8 cellular contexts compared by ENCODE assay signal in genomic region chr7:99579956-99580777, GRCh38. TPM values are rescaled to one million over a fixed set of nuclear protein-coding genes. Genes with fewer than 3 reads are reported as not detected.
A peak's percentile ranks its signal among the peaks of the same experiment; 100 is the strongest.
DNase-seq lines count a peak whose midpoint lies in the region; ATAC-seq and TF ChIP-seq lines count a peak whose summit lies in the region.

No MANE protein-coding gene starts in this region.

- intact Hi-C loops in head of caudate nucleus (cut with DNase I) = no loop called here
- intact Hi-C loops in transverse colon (cut with DNase I; ENCODE audit: low total_unique reads) = no loop called here

- 5 to 15% methylated on average over 10 to 53 of the region's 54 CpGs for WGBS in transverse colon (ENCODE audit: low coverage in 1 of 2), 2 donors

- TF ChIP-seq EP300 in transverse colon (IDR thresholded peaks at IDR 0.05; ENCODE audit: low read depth) = no peak

- H3K9ac ChIP-seq in ES-I3 (ENCODE audit: low read depth, low read length) (peak overlapping the region; percentile 67), NT2/D1 (ENCODE audit: insufficient read length, low read depth) (peak overlapping the region; percentile 82)

- no peaks in the 10 kb centered on the region for H3K36me3 Mint-ChIP-seq in osteocyte (ENCODE audit: unreplicated experiment)

- peak overlapping the region; percentile 85 for H3K4me3 Mint-ChIP-seq in osteocyte (ENCODE audit: unreplicated experiment)

- H3K4me1 Mint-ChIP-seq in osteocyte (ENCODE audit: unreplicated experiment) = peaks cover 10% of the 10 kb centered on the region

- no peaks in the 10 kb centered on the region for H3K9me3 Mint-ChIP-seq in osteocyte (ENCODE audit: unreplicated experiment)

- H3K9me3 ChIP-seq in ES-I3 (ENCODE audit: control insufficient read depth, insufficient read depth, low read length) (no peaks in the 10 kb centered on the region), NT2/D1 (ENCODE audit: insufficient read depth, low read length) (no peaks in the 10 kb centered on the region), transverse colon (no peaks in the 10 kb centered on the region)

- DNase-seq in NT2/D1 (ENCODE audit: low read depth, low spot score) = peak; percentile 49
- peak; percentile 66 for DNase-seq in activated gamma-delta T cell treated with Interleukin-2 at 50 U/mL for 16 hours
- peak in 38 of 42 donors; percentile 21 to 78 (median 58) for DNase-seq in head of caudate nucleus
- no peak for DNase-seq in osteocyte (ENCODE audit: extremely low spot score, unreplicated experiment)
- peak; percentile 34 for DNase-seq in transverse colon
- no peak for DNase-seq in RPMI8226

- H3K4me3 ChIP-seq in NT2/D1 (ENCODE audit: insufficient read length, low read depth) = peak overlapping the region; percentile 54
- H3K4me3 ChIP-seq in transverse colon = peak overlapping the region; percentile 41 to 72 (median 45)

- H3K36me3 ChIP-seq in ES-I3 (ENCODE audit: insufficient read depth, low read length) (no peaks in the 10 kb centered on the region), NT2/D1 (ENCODE audit: insufficient read depth, insufficient read length, low read length) (no peaks in the 10 kb centered on the region), transverse colon (no peaks in the 10 kb centered on the region)

- in situ Hi-C loops in transverse colon (cut with MboI; ENCODE audit: low pct_ligation_motif_present in 1 of 4, low pct_unique_long_range_greater_than_20kb in 1 of 4, low sequenced_read_pairs in 3 of 4) = no loop called here

- peak; percentile 58 for TF ChIP-seq CTCF in osteocyte (IDR thresholded peaks at IDR 0.05)
- peak in 2 of 5 experiments; percentile 12 to 21 for TF ChIP-seq CTCF in transverse colon (IDR thresholded peaks at IDR 0.05)

- no peak for TF ChIP-seq POLR2A in transverse colon (IDR thresholded peaks at IDR 0.05)

- H3K4me1 ChIP-seq in ES-I3 (ENCODE audit: insufficient read depth, low read length) = peaks cover 10% of the 10 kb centered on the region; the same call in 1 of the 2 replicates
- H3K4me1 ChIP-seq in NT2/D1 (ENCODE audit: insufficient read depth, insufficient read length) = no peaks in the 10 kb centered on the region
- peaks cover 0 to 15% (median 10%) of the 10 kb centered on the region in 4 donors for H3K4me1 ChIP-seq in transverse colon

- peak overlapping the region; percentile 69 for H3K27ac Mint-ChIP-seq in osteocyte (ENCODE audit: unreplicated experiment)

- ATAC-seq in HG03565 (IDR thresholded peaks at IDR 0.05; ENCODE audit: unreplicated experiment) = no peak

- H3K27me3 ChIP-seq in NT2/D1 (ENCODE audit: insufficient read depth, insufficient read length) (no peaks in the 10 kb centered on the region), transverse colon (no peaks in the 10 kb centered on the region)

- H3K27me3 Mint-ChIP-seq in osteocyte (ENCODE audit: unreplicated experiment) = no peaks in the 10 kb centered on the region

- H3K27ac ChIP-seq in transverse colon = peak overlapping the region in 3 of 4 donors; percentile 21 to 49 (median 32)

RNA-seq across cellular contexts. Expression of gene TMEM225B, which starts 17.9 kb away (rescaled TPM):
- total RNA-seq in osteocyte (1.1 and 1.6 TPM in 2 replicates), transverse colon (1 to 10 TPM in 1 of 4 donors, under 1 TPM in 1, not detected in 2; 0.68 to 1.6 TPM)

RNA-seq across cellular contexts. Expression of gene ZNF655, which starts 21.7 kb away (rescaled TPM):
- total RNA-seq in osteocyte (62.8 and 64.2 TPM in 2 replicates), transverse colon (100 to 1,000 TPM; 153 to 304 (median 226) TPM)

RNA-seq across cellular contexts. Expression of gene FAM200A, which starts 28.3 kb away (rescaled TPM):
- total RNA-seq in osteocyte (5.3 and 6.3 TPM in 2 replicates), transverse colon (1 to 10 TPM in 2 of 4 donors, under 1 TPM in 1, not detected in 1; 0.40 to 4.2 (median 4.1) TPM)

RNA-seq across cellular contexts. Expression of gene ZSCAN25, which starts 36.6 kb away (rescaled TPM):
- total RNA-seq in osteocyte (19.6 and 20.7 TPM in 2 replicates), transverse colon (10 to 100 TPM; 14.6 to 58.7 (median 18.1) TPM)

Comparison
In these comparisons a context has a peak if more than half of its experiments do, and no peak if none do; other contexts are left out.
1. DNase-seq: peak in NT2/D1 (single experiment), activated gamma-delta T cell treated with Interleukin-2 at 50 U/mL for 16 hours (single experiment), head of caudate nucleus (38 of 42) and transverse colon (single experiment); none in osteocyte (single experiment) and RPMI8226 (single experiment).